ENCODE assay signal across 11 cellular contexts in the genomic region with DNA sequence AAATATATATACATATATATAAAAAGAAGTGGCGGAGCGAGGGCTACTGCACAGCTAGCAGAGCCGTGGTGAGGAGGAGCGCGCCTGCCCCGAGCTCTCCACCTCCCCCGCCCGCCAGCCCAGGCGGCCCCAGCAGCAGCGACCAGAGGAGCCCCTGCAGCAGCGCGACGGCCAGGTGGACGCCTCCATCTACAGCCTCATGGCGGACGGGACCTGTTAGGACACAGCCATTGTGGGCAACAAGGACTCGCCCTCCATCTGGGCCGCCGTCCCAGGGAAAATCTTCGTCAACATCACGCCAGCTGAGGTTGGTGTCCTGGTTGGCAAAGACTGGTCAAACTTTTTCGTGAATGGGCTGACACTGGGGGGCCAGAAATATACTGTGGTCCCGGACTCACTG. TPM values are rescaled to one million over a fixed set of nuclear protein-coding genes. Genes with fewer than 3 reads are reported as not detected.
"Had no signal": no experiment of that assay in that cellular context is flagged by ENCODE, and none has a peak within 500 bp of the region (broad histone marks: within the 10 kb centered on the region; RNA-seq: fewer than 3 reads in every experiment).

No MANE protein-coding gene starts in this region.

- ATAC-seq: HCT116, HepG2, K562 had no signal

- H3K36me3 ChIP-seq: HAP-1 had no signal

- H3K27ac Mint-ChIP-seq: HFFc6 had no signal

- DNase-seq: GM23248, GOT3, H7, HFFc6 had no signal

- H3K4me1 ChIP-seq: HAP-1 had no signal

- H3K9ac ChIP-seq: GM23248 had no signal

- H3K27ac ChIP-seq: GM23248, HL-60 had no signal

- H2AFZ ChIP-seq: GM23248 had no signal

- H3K4me3 ChIP-seq: GM23248, HAP-1, K562 had no signal

- H3K9me3 ChIP-seq: HAP-1 had no signal

- H3K9me3 Mint-ChIP-seq: HFFc6 had no signal

- H3K4me3 Mint-ChIP-seq: HFFc6 had no signal

- FAIRE-seq: HepG2, K562 had no signal

RNA-seq across cellular contexts. Expression of gene REG4, which starts 41.9 kb away (rescaled TPM):
- total RNA-seq: GM23248, H4, H7, HepG2, HFFc6, K562 had no signal
- polyA plus RNA-seq: GM23248, HepG2, K562 had no signal

RNA-seq across cellular contexts. Expression of gene ADAM30, which starts 43.2 kb away (rescaled TPM):
- total RNA-seq: GM23248, H4, H7, HepG2, HFFc6, HT1080, K562 had no signal
- polyA plus RNA-seq: GM23248, HepG2, K562 had no signal
